In the genomic region with DNA sequence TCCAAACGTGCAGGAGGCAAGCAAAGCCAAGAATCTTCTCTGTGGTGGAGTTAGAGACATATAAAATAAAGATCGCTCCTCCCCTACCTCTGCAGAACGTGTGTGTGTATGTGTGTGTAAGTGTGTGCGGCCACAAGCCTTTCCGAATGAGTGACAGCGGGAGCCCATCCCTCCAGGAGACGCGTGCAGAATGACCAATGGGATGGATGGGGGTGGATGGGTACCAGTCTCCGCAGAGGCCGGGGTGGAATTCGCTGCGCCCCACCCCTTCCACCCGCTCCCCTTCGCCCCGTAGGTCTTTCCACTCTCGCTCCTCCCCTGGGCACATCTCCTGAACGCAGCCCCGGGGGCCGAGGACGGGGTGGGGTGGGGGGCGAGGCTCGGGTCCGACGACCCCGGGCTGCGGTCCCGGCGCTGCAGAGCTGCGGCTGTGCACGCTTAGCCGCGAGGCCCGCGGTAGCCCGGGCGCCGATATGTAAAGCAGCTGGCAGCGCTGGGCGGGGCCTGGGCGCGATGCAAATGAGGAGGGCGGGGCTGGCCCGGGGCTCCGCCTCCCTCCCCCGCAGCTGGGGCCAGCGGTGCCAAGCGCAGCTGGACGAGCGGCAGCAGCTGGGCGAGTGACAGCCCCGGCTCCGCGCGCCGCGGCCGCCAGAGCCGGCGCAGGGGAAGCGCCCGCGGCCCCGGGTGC, we compare ENCODE assay signal across 8 cellular contexts. TPM values are rescaled to one million over a fixed set of nuclear protein-coding genes. Genes with fewer than 3 reads are reported as not detected.
DNase-seq lines count a peak whose midpoint lies in the region; ATAC-seq and TF ChIP-seq lines count a peak whose summit lies in the region.

A gene (plus strand): TSS at position 594 of the 688 bp plus-strand sequence.

- H3K4me3 ChIP-seq in Peyer's patch (peak within 1 kb of the TSS; percentile 62 to 87 (median 72)), neutrophil (ENCODE audit: low read depth in 1 of 2, low read length in 1 of 2) (peak within 1 kb of the TSS; percentile 88 to 97), subcutaneous abdominal adipose tissue (ENCODE audit: low read depth in 1 of 5, low read length in 5 of 5) (peak within 1 kb of the TSS in 4 of 5 donors; percentile 1 to 57 (median 46))

- no peak for TF ChIP-seq POLR2A in Peyer's patch (IDR thresholded peaks at IDR 0.05)

- H3K36me3 ChIP-seq in Peyer's patch (no peaks in the 10 kb centered on the region), neutrophil (peaks cover 12% of the 10 kb centered on the region), subcutaneous abdominal adipose tissue (ENCODE audit: control insufficient read depth in 5 of 5, insufficient read depth in 5 of 5, low read length in 5 of 5) (no peaks in the 10 kb centered on the region)

- H3K4me1 ChIP-seq in Peyer's patch (peaks cover 0 to 18% (median 0%) of the 10 kb centered on the region in 4 donors), neutrophil (ENCODE audit: control insufficient read depth in 1 of 2, insufficient read depth in 1 of 2, low read depth in 1 of 2, low read length in 1 of 2) (peaks cover 42 to 46% of the 10 kb centered on the region in 2 experiments), subcutaneous abdominal adipose tissue (ENCODE audit: control insufficient read depth in 5 of 5, insufficient read depth in 5 of 5, low read length in 5 of 5) (peaks cover 0 to 19% (median 3%) of the 10 kb centered on the region in 5 donors)

- H3K27me3 ChIP-seq in Peyer's patch (no peaks in the 10 kb centered on the region), neutrophil (no peaks in the 10 kb centered on the region), subcutaneous abdominal adipose tissue (ENCODE audit: control insufficient read depth in 5 of 5, insufficient read depth in 4 of 5, low read length in 5 of 5) (peaks cover 4 to 26% (median 24%) of the 10 kb centered on the region in 5 donors)

- H3K27ac ChIP-seq in Peyer's patch, result peak within 1 kb of the TSS; percentile 4 to 91 (median 32)
- H3K27ac ChIP-seq in neutrophil, result peak within 1 kb of the TSS; percentile 96
- H3K27ac ChIP-seq in subcutaneous abdominal adipose tissue (ENCODE audit: low read depth, low read length), result no peak within 1 kb of the TSS

- H3K9me3 ChIP-seq in Peyer's patch (no peaks in the 10 kb centered on the region), neutrophil (no peaks in the 10 kb centered on the region), subcutaneous abdominal adipose tissue (ENCODE audit: control insufficient read depth in 5 of 5, low read length in 5 of 5) (peaks cover 0 to 9% (median 4%) of the 10 kb centered on the region in 5 donors)

- TF ChIP-seq CTCF in Peyer's patch (IDR thresholded peaks at IDR 0.05) (no peak), neutrophil (IDR thresholded peaks at IDR 0.05) (peak; percentile 34)

- H3K9ac ChIP-seq in subcutaneous abdominal adipose tissue (ENCODE audit: low read length in 5 of 5), result no peak within 1 kb of the TSS

- ATAC-seq in HG03045 (IDR thresholded peaks at IDR 0.05; ENCODE audit: unreplicated experiment), result peak; percentile 70

- DNase-seq in NCI-H2171 (lab: John Stamatoyannopoulos, UW), result peak; percentile 11
- no peak for DNase-seq in NCI-H2171 treated with DMSO at 0.1 percent for 48 hours (lab: John Stamatoyannopoulos, UW)
- DNase-seq in Peyer's patch, result peak; percentile 91 to 96 (median 96)
- peak; percentile 76 to 87 for DNase-seq in activated T-helper 1 cell treated with anti-CD3 and anti-CD28 coated beads, Interleukin-2, amount 50 U/mL, for 16 hours (ENCODE audit: low read depth in 1 of 2, low spot score in 1 of 2)
- peak; percentile 73 for DNase-seq in foreskin melanocyte

RNA-seq across cellular contexts. Expression of the gene that starts here (rescaled TPM):
- total RNA-seq in Peyer's patch, result 10 to 100 TPM in 3 of 4 donors, 1 to 10 TPM in 1; 7.0 to 88.3 (median 15.9) TPM
